In the genomic region with DNA sequence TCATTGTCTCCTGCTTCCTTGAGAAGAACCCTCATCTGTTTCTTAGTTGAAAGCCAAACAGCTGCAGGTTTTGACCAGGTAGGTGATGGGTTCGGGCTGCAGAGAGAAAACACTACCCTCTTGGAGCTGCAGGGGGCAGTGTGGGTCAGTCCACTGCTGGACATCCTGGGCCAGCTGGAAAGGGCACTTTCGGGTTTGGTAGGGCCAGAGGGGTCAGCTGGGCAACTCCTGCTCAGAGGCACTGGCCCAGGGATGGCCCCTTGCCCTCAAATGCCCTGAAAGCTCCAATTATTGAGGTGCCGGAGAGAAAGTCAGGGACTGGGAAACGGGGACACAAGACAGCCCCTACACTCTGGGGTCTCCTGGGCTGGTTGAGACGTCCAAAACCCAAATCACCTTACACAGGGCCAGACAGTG, we compare ENCODE assay signal across 8 cellular contexts.
DNase-seq lines count a peak whose midpoint lies in the region; ATAC-seq and TF ChIP-seq lines count a peak whose summit lies in the region.

No MANE protein-coding gene starts in this region.

- no peak overlapping the region for H3K4me3 Mint-ChIP-seq in activated naive CD4-positive, alpha-beta T cell treated with anti-CD3 and anti-CD28 coated beads, Interleukin-2, amount 10 ng/mL, durations not matched to agents 7 days and 5 days

- H3K4me3 ChIP-seq in right atrium auricular region = no peak overlapping the region

- H3K4me1 ChIP-seq in right atrium auricular region = peaks cover 0 to 10% of the 10 kb centered on the region in 2 donors

- no peaks in the 10 kb centered on the region for H3K9me3 Mint-ChIP-seq in activated naive CD4-positive, alpha-beta T cell treated with anti-CD3 and anti-CD28 coated beads, Interleukin-2, amount 10 ng/mL, durations not matched to agents 7 days and 5 days

- no peak for ATAC-seq in GM19395 (IDR thresholded peaks at IDR 0.05; ENCODE audit: unreplicated experiment)

- H3K4me1 Mint-ChIP-seq in activated naive CD4-positive, alpha-beta T cell treated with anti-CD3 and anti-CD28 coated beads, Interleukin-2, amount 10 ng/mL, durations not matched to agents 7 days and 5 days = no peaks in the 10 kb centered on the region

- no peaks in the 10 kb centered on the region for H3K36me3 ChIP-seq in right atrium auricular region

- no peak overlapping the region for H3K27ac ChIP-seq in right atrium auricular region

- no peaks in the 10 kb centered on the region for H3K9me3 ChIP-seq in right atrium auricular region

- CTCF ChIA-PET in HEK293T (lab: Yijun Ruan, JAX) = interaction anchor here (0.7 to 2.4 kb wide), 13 partner anchors 9 to 115 kb away, joined by 3 to 12 read pairs (median 6); no protein-coding TSS in a partner anchor
- CTCF ChIA-PET in activated naive CD4-positive, alpha-beta T cell treated with anti-CD3 and anti-CD28 coated beads, Interleukin-2, amount 10 ng/mL, durations not matched to agents 7 days and 5 days (lab: Charles Lee) = interaction anchor here (0.7 to 9.6 kb wide), 27 partner anchors 9 to 164 kb away, joined by 3 to 288 read pairs (median 5); a partner anchor contains a TSS

- no peak overlapping the region for H3K27ac Mint-ChIP-seq in activated naive CD4-positive, alpha-beta T cell treated with anti-CD3 and anti-CD28 coated beads, Interleukin-2, amount 10 ng/mL, durations not matched to agents 7 days and 5 days

- POLR2A ChIA-PET in HEK293T (lab: Yijun Ruan, JAX) = no interaction called here

- H3K27me3 ChIP-seq in right atrium auricular region = no peaks in the 10 kb centered on the region

- H3K27me3 Mint-ChIP-seq in activated naive CD4-positive, alpha-beta T cell treated with anti-CD3 and anti-CD28 coated beads, Interleukin-2, amount 10 ng/mL, durations not matched to agents 7 days and 5 days = peaks cover 36% of the 10 kb centered on the region

- H3K36me3 Mint-ChIP-seq in activated naive CD4-positive, alpha-beta T cell treated with anti-CD3 and anti-CD28 coated beads, Interleukin-2, amount 10 ng/mL, durations not matched to agents 7 days and 5 days = no peaks in the 10 kb centered on the region

- TF ChIP-seq CTCF in right atrium auricular region (IDR thresholded peaks at IDR 0.05) = peak; percentile 24 to 83

- peak; percentile 48 for DNase-seq in D341Med (ENCODE audit: low spot score)
- DNase-seq in HEK293T (ENCODE audit: extremely low spot score) = peak; percentile 69
- DNase-seq in RKO (ENCODE audit: low spot score) = peak; percentile 22
- peak; percentile 76 for DNase-seq in activated naive CD4-positive, alpha-beta T cell treated with anti-CD3 and anti-CD28 coated beads, Interleukin-2, amount 10 ng/mL, durations not matched to agents 7 days and 5 days
- peak; percentile 68 for DNase-seq in right atrium auricular region (ENCODE audit: low spot score)
- peak; percentile 30 to 56 for DNase-seq in stimulated activated CD4-positive, alpha-beta T cell treated with anti-CD3 and anti-CD28 coated beads, Interleukin-15, amount 100 ng/mL, for 48 hours (ENCODE audit: low read depth in 2 of 2)
- no peak for DNase-seq in NCI-H2171 treated with DMSO at 0.1 percent for 48 hours (lab: John Stamatoyannopoulos, UW)

TF ChIP-seq in HEK293T, 16 proteins besides CTCF, POLR2A, EP300 and RAD21:
- TF ChIP-seq BHLHE40 (IDR thresholded peaks at IDR 0.05; ENCODE audit: borderline replicate concordance) (no peak), CTBP1 (IDR thresholded peaks at IDR 0.05; ENCODE audit: borderline replicate concordance) (no peak), ZNF384 (IDR thresholded peaks at IDR 0.05) (no peak), SUZ12 (IDR thresholded peaks at IDR 0.05) (no peak), SP1 (IDR thresholded peaks at IDR 0.05) (no peak), L3MBTL2 (conservative IDR thresholded peaks at IDR 0.05) (no peak), ARNT (IDR thresholded peaks at IDR 0.05) (no peak), FOXM1 (IDR thresholded peaks at IDR 0.05; ENCODE audit: borderline replicate concordance) (no peak), LEF1 (IDR thresholded peaks at IDR 0.05; ENCODE audit: borderline replicate concordance) (no peak), ELF4 (IDR thresholded peaks at IDR 0.05) (no peak), TARDBP (IDR thresholded peaks at IDR 0.05) (no peak), FOXK2 (IDR thresholded peaks at IDR 0.05) (no peak), FOXA1 (IDR thresholded peaks at IDR 0.05) (no peak), NFRKB (IDR thresholded peaks at IDR 0.05) (no peak), HDGF (IDR thresholded peaks at IDR 0.05; ENCODE audit: borderline replicate concordance) (no peak)
- TF ChIP-seq, protein P1, sequence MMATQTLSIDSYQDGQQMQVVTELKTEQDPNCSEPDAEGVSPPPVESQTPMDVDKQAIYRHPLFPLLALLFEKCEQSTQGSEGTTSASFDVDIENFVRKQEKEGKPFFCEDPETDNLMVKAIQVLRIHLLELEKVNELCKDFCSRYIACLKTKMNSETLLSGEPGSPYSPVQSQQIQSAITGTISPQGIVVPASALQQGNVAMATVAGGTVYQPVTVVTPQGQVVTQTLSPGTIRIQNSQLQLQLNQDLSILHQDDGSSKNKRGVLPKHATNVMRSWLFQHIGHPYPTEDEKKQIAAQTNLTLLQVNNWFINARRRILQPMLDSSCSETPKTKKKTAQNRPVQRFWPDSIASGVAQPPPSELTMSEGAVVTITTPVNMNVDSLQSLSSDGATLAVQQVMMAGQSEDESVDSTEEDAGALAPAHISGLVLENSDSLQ (IDR thresholded peaks at IDR 0.05) = no peak
TF ChIP-seq in HEK293T: peak in this region for 0.
